In genomic region chr11:34184505-34185015, GRCh38 we compare ENCODE assay signal across 19 cellular contexts.
"Had no signal": no experiment of that assay in that cellular context is flagged by ENCODE, and none has a peak within 500 bp of the region (broad histone marks: within the 10 kb centered on the region; RNA-seq: fewer than 3 reads in every experiment).

No MANE protein-coding gene starts in this region.

- H3K36me3 ChIP-seq: heart right ventricle, ovary, tibial nerve, upper lobe of right lung, vagina had no signal

- H3K27me3 ChIP-seq: heart right ventricle, ovary, testis, tibial nerve, upper lobe of right lung, vagina had no signal

- H3K27ac ChIP-seq: coronary artery, heart right ventricle, ovary, testis, tibial nerve, upper lobe of right lung, vagina had no signal

- FAIRE-seq: frontal cortex, islet of Langerhans had no signal

- H3K4me1 ChIP-seq: upper lobe of right lung had no signal

- H3K4me3 ChIP-seq: coronary artery, heart right ventricle, ovary, testis, tibial nerve, upper lobe of right lung, vagina had no signal

- DNase-seq: effector CD4-positive, alpha-beta T cell; endodermal cell; heart right ventricle; hypothalamus; mammary epithelial cell; naive thymus-derived CD8-positive, alpha-beta T cell; ovary; right cardiac atrium; stimulated activated CD4-positive, alpha-beta T cell treated with anti-CD3 and anti-CD28 coated beads, Interleukin-4, amount 100 ng/mL, for 1 hour; stimulated activated CD8-positive, alpha-beta memory T cell treated with anti-CD3 and anti-CD28 coated beads, Interleukin-4, amount 100 ng/mL, for 48 hours; stimulated activated naive CD8-positive, alpha-beta T cell treated with anti-CD3 and anti-CD28 coated beads, Interleukin-15, Interleukin-2, amounts not matched to agents 100 U/mL and 50 U/mL, for 24 hours; testis; upper lobe of right lung had no signal

- H3K9me3 ChIP-seq: heart right ventricle, ovary, testis, tibial nerve, upper lobe of right lung, vagina had no signal

- ATAC-seq: heart right ventricle; naive thymus-derived CD8-positive, alpha-beta T cell; right cardiac atrium; stimulated activated effector memory CD8-positive, alpha-beta T cell treated with anti-CD3 and anti-CD28 coated beads, Interleukin-12 subunit alpha, Interleukin-12 subunit beta, amount 100 ng/mL, for 72 hours; stimulated activated naive CD8-positive, alpha-beta T cell treated with anti-CD3 and anti-CD28 coated beads, Interleukin-15, Interleukin-2, amounts not matched to agents 100 U/mL and 50 U/mL, for 24 hours; upper lobe of right lung had no signal
